In the genomic region with DNA sequence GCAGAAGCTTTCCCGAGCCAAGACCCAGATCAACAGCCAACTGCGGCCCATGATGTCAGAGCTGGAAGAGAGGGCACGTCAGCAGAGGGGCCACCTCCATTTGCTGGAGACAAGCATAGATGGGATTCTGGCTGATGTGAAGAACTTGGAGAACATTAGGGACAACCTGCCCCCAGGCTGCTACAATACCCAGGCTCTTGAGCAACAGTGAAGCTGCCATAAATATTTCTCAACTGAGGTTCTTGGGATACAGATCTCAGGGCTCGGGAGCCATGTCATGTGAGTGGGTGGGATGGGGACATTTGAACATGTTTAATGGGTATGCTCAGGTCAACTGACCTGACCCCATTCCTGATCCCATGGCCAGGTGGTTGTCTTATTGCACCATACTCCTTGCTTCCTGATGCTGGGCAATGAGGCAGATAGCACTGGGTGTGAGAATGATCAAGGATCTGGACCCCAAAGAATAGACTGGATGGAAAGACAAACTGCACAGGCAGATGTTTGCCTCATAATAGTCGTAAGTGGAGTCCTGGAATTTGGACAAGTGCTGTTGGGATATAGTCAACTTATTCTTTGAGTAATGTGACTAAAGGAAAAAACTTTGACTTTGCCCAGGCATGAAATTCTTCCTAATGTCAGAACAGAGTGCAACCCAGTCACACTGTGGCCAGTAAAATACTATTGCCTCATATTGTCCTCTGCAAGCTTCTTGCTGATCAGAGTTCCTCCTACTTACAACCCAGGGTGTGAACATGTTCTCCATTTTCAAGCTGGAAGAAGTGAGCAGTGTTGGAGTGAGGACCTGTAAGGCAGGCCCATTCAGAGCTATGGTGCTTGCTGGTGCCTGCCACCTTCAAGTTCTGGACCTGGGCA, we compare ENCODE assay signal across 16 cellular contexts. TPM values are rescaled to one million over a fixed set of nuclear protein-coding genes. Genes with fewer than 3 reads are reported as not detected.
DNase-seq lines count a peak whose midpoint lies in the region; ATAC-seq, FAIRE-seq and TF ChIP-seq lines count a peak whose summit lies in the region.
"Had no signal": no experiment of that assay in that cellular context is flagged by ENCODE, and none has a peak within 500 bp of the region (broad histone marks: within the 10 kb centered on the region; RNA-seq: fewer than 3 reads in every experiment).

No MANE protein-coding gene starts in this region.

- no peak overlapping the region for H3K4me3 ChIP-seq in HL-60 (replicated peaks; ENCODE audit: insufficient read depth, low read length)
- H3K4me3 ChIP-seq in mammary epithelial cell (replicated peaks in 1 of 3; ENCODE audit: insufficient read depth in 1 of 3, low read depth in 2 of 3, low read length in 3 of 3), result no peak overlapping the region
- H3K4me3 ChIP-seq: GM23338 had no signal

- H3K36me3 ChIP-seq in mammary epithelial cell (ENCODE audit: insufficient read depth, low read length), result peaks cover 56% of the 10 kb centered on the region

- H3K4me2 ChIP-seq in mammary epithelial cell (ENCODE audit: insufficient read depth, low read depth, low read length), result no peak overlapping the region
- H3K4me2 ChIP-seq: GM23338 had no signal

- H3K27me3 ChIP-seq in HL-60 (ENCODE audit: insufficient read depth, poor library complexity, severe bottlenecking), result no peaks in the 10 kb centered on the region
- no peaks in the 10 kb centered on the region for H3K27me3 ChIP-seq in mammary epithelial cell (ENCODE audit: insufficient read depth, low read length)

- dilution Hi-C loops in mammary epithelial cell (cut with HindIII; ENCODE audit: low sequenced_read_pairs), result loop anchor here (5.0 kb wide), 1 partner anchor 84 kb away; no protein-coding TSS in a partner anchor

- H3K4me1 ChIP-seq in mammary epithelial cell (ENCODE audit: insufficient read depth, low read length), result peaks cover 11% of the 10 kb centered on the region

- H3K9me3 ChIP-seq in mammary epithelial cell (replicated peaks; ENCODE audit: insufficient read depth, low read length), result no peaks in the 10 kb centered on the region

- 74% methylated on average over 5 of the region's 5 CpGs for WGBS in mammary epithelial cell (ENCODE audit: low coverage, missing lambda C conversion rate)

- TF ChIP-seq CTCF in HL-60 (IDR thresholded peaks at IDR 0.05; ENCODE audit: insufficient read depth, low read length), result no peak
- no peak for TF ChIP-seq CTCF in mammary epithelial cell (conservative IDR thresholded peaks at IDR 0.05 in 1 of 2, IDR thresholded peaks at IDR 0.05 in 1 of 2; ENCODE audit: extremely low read depth in 1 of 2, insufficient read depth in 1 of 2, low read depth in 1 of 2, low read length in 2 of 2)
- no peak for TF ChIP-seq CTCF in D721Med (IDR thresholded peaks at IDR 0.05; ENCODE audit: insufficient read depth, missing control alignments)

- H3K79me2 ChIP-seq in mammary epithelial cell (ENCODE audit: insufficient read depth, low read length), result no peaks in the 10 kb centered on the region

- H3K9ac ChIP-seq in mammary epithelial cell (ENCODE audit: insufficient read depth, low read length), result no peak overlapping the region

- TSS peak; percentile 60 for BruUV-seq in mammary epithelial cell (replicated peaks; lab: Mats Ljungman, UMichigan)

- DNase-seq in HL-60 (ENCODE audit: low read depth in 1 of 2, low spot score in 1 of 2) (peak; percentile 61 to 76), mammary epithelial cell (no peak), left lobe of liver (ENCODE audit: low spot score) (no peak), stromal cell of bone marrow (ENCODE audit: low read depth) (peak; percentile 58), NCI-H510A (lab: John Stamatoyannopoulos, UW) (no peak), SW 1271 (lab: John Stamatoyannopoulos, UW) (no peak), D721Med (ENCODE audit: insufficient read length, low spot score) (no peak)
- no peak for DNase-seq in stimulated activated naive CD4-positive, alpha-beta T cell treated with Interleukin-2 at 50 U/mL for 16 hours (lab: John Stamatoyannopoulos, UW)
- DNase-seq: activated B cell treated with CpG ODN at 0.5 μM for 24 hours; activated T-cell treated with anti-CD3 and anti-CD28 coated beads, Interleukin-2, amount 50 U/mL, for 4 hours; CD4-positive, alpha-beta memory T cell; KG1; NCI-H2171 treated with DMSO at 0.1 percent for 48 hours; occipital lobe; stimulated activated CD4-positive, alpha-beta T cell treated with anti-CD3 and anti-CD28 coated beads, Interleukin-4, amount 100 ng/mL, for 4 hours had no signal

- CTCF ChIA-PET in mammary epithelial cell (lab: Charles Lee; ENCODE audit: low non-redundant PET), result no interaction called here

- peak; percentile 54 for ATAC-seq in left lobe of liver
- ATAC-seq: activated T-cell treated with anti-CD3 and anti-CD28 coated beads, Interleukin-2, amount 50 U/mL, for 4 hours; GM23338 had no signal

- H3K27ac ChIP-seq in HL-60 (replicated peaks) (peak overlapping the region; percentile 69), mammary epithelial cell (ENCODE audit: insufficient read depth, low read depth, low read length) (no peak overlapping the region)

- in situ Hi-C loops in mammary epithelial cell (cut with MboI; ENCODE audit: low sequenced_read_pairs in 2 of 2), result no loop called here

- H4K20me1 ChIP-seq in mammary epithelial cell (ENCODE audit: insufficient read depth, low read length), result no peaks in the 10 kb centered on the region

- H2AFZ ChIP-seq in mammary epithelial cell (ENCODE audit: low read depth, low read length), result no peak overlapping the region
- H2AFZ ChIP-seq: GM23338 had no signal

- intact Hi-C loops in mammary epithelial cell (cut with micrococcal nuclease), result no loop called here

- FAIRE-seq in D721Med (lab: Jason Lieb, UNC), result no peak

RNA-seq across cellular contexts. Expression of a gene that starts 57.4 kb away (rescaled TPM):
- total RNA-seq in mammary epithelial cell, result 1,000 to 10,000 TPM; 1,201 to 2,277 TPM
- 1,668 TPM for polyA plus RNA-seq in mammary epithelial cell
- polyA minus RNA-seq in mammary epithelial cell, result 2,109 TPM
- 0.30 TPM for total RNA-seq in left lobe of liver
- total RNA-seq: activated B cell treated with CpG ODN at 0.5 μM for 24 hours; CD4-positive, alpha-beta memory T cell had no signal
- polyA plus RNA-seq: CD4-positive, alpha-beta memory T cell had no signal

Comparison
In these comparisons a context has a peak if more than half of its experiments do, and no peak if none do; other contexts are left out.
1. DNase-seq: peak in HL-60 (2 of 2) and stromal cell of bone marrow (single experiment); none in mammary epithelial cell (single experiment), left lobe of liver (single experiment), NCI-H510A (single experiment), SW 1271 (0 of 2), stimulated activated naive CD4-positive, alpha-beta T cell treated with Interleukin-2 at 50 U/mL for 16 hours (single experiment) and D721Med (single experiment).
2. RNA of a gene that starts 57.4 kb away (total RNA-seq): 1,201 to 2,277 TPM in mammary epithelial cell; 0.30 TPM in left lobe of liver (single experiment); every median in the first group is over 100 times any median in the second.